29 cellular contexts compared by ENCODE assay signal in the genomic region with DNA sequence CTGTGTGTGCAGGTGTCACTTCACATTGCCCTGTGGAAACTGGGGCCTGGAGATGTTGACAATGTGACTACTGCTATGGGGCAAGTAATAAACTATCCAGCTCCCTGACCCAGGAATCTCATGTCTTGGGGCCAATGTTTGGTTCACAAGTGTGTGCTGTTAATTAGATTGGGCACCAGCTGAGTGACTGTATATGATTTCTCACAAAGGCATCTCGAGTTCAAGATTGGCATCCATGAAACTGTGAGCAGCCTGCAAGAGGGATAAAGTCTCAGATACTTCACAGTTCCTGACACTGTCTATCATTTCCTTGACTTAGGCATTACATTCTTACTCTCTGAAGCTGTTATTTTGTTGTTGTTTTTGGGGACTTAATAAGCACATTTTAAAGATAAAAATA.
"Had no signal": no experiment of that assay in that cellular context is flagged by ENCODE, and none has a peak within 500 bp of the region (broad histone marks: within the 10 kb centered on the region; RNA-seq: fewer than 3 reads in every experiment).

No MANE protein-coding gene starts in this region.

- H3K4me1 ChIP-seq: colonic mucosa, foreskin keratinocyte, lower lobe of right lung, right atrium auricular region, spleen, tibial nerve, upper lobe of left lung had no signal

- FAIRE-seq: urothelium cell line had no signal

- H3K27ac ChIP-seq: colonic mucosa, epithelial cell of prostate, foreskin keratinocyte, lower lobe of right lung, ovary, right atrium auricular region, skin epidermis, spleen, thoracic aorta, tibial nerve, upper lobe of left lung had no signal

- H3K4me3 Mint-ChIP-seq: dendritic cell treated with granulocyte-macrophage colony-stimulating factor and Interleukin-4, amounts not matched to agents 40 ng/mL and 50 ng/mL, for 4 days; endodermal cell; immature natural killer cell; naive thymus-derived CD8-positive, alpha-beta T cell; nephron progenitor cell; stimulated activated naive B cell treated with anti-CD40 and anti-IgM and Interleukin-4, amounts not matched to agents 10 μg/mL and 1 μg/mL and 100 μg/mL, for 72 hours; stimulated activated naive CD8-positive, alpha-beta T cell treated with anti-CD3 and anti-CD28 coated beads, Interleukin-15, Interleukin-2, amounts not matched to agents 100 ng/mL and 50 ng/mL, for 24 hours had no signal

- DNase-seq: colonic mucosa; effector CD8-positive, alpha-beta T cell; endodermal cell; foreskin keratinocyte; hypothalamus; immature natural killer cell; islet precursor cell; kidney glomerular epithelial cell; left ventricle myocardium superior; lower lobe of right lung; naive thymus-derived CD8-positive, alpha-beta T cell; nephron progenitor cell; nucleus accumbens; ovary; posterior cingulate gyrus; spleen; stimulated activated CD4-positive, alpha-beta T cell treated with anti-CD3 and anti-CD28 coated beads, Interleukin-2, amount 100 ng/mL, for 48 hours; stimulated activated naive B cell treated with anti-CD40 and anti-IgM and Interleukin-4, amounts not matched to agents 10 μg/mL and 1 μg/mL and 100 μg/mL, for 72 hours; upper lobe of left lung had no signal

- H3K9me3 ChIP-seq: colonic mucosa, lower lobe of right lung, ovary, right atrium auricular region, thoracic aorta, tibial nerve had no signal

- H3K36me3 Mint-ChIP-seq: stimulated activated naive B cell treated with anti-CD40 and anti-IgM and Interleukin-4, amounts not matched to agents 10 μg/mL and 1 μg/mL and 100 μg/mL, for 72 hours had no signal

- H3K4me1 Mint-ChIP-seq: immature natural killer cell; stimulated activated naive B cell treated with anti-CD40 and anti-IgM and Interleukin-4, amounts not matched to agents 10 μg/mL and 1 μg/mL and 100 μg/mL, for 72 hours had no signal

- H3K27me3 Mint-ChIP-seq: dendritic cell treated with granulocyte-macrophage colony-stimulating factor and Interleukin-4, amounts not matched to agents 40 ng/mL and 50 ng/mL, for 4 days; naive thymus-derived CD8-positive, alpha-beta T cell; stimulated activated naive B cell treated with anti-CD40 and anti-IgM and Interleukin-4, amounts not matched to agents 10 μg/mL and 1 μg/mL and 100 μg/mL, for 72 hours; stimulated activated naive CD8-positive, alpha-beta T cell treated with anti-CD3 and anti-CD28 coated beads, Interleukin-15, Interleukin-2, amounts not matched to agents 100 ng/mL and 50 ng/mL, for 24 hours had no signal

- ATAC-seq: esophagus mucosa; foreskin keratinocyte; left ventricle myocardium superior; lower lobe of right lung; naive thymus-derived CD8-positive, alpha-beta T cell; sciatic nerve; stimulated activated naive B cell treated with anti-CD40 and anti-IgM and Interleukin-4, amounts not matched to agents 10 μg/mL and 1 μg/mL and 100 μg/mL, for 72 hours had no signal

- H3K36me3 ChIP-seq: colonic mucosa, lower lobe of right lung, ovary, right atrium auricular region, spleen, thoracic aorta, tibial nerve, upper lobe of left lung had no signal

- H3K4me3 ChIP-seq: colonic mucosa, lower lobe of right lung, ovary, right atrium auricular region, skin epidermis, spleen, thoracic aorta, tibial nerve, upper lobe of left lung had no signal

- H3K27me3 ChIP-seq: colonic mucosa, foreskin keratinocyte, ovary, right atrium auricular region, spleen, tibial nerve, upper lobe of left lung had no signal

- H3K27ac Mint-ChIP-seq: dendritic cell treated with granulocyte-macrophage colony-stimulating factor and Interleukin-4, amounts not matched to agents 40 ng/mL and 50 ng/mL, for 4 days; endodermal cell; immature natural killer cell; naive thymus-derived CD8-positive, alpha-beta T cell; nephron progenitor cell; stimulated activated naive B cell treated with anti-CD40 and anti-IgM and Interleukin-4, amounts not matched to agents 10 μg/mL and 1 μg/mL and 100 μg/mL, for 72 hours; stimulated activated naive CD8-positive, alpha-beta T cell treated with anti-CD3 and anti-CD28 coated beads, Interleukin-15, Interleukin-2, amounts not matched to agents 100 ng/mL and 50 ng/mL, for 24 hours had no signal
